8 cellular contexts compared by ENCODE assay signal in the genomic region with DNA sequence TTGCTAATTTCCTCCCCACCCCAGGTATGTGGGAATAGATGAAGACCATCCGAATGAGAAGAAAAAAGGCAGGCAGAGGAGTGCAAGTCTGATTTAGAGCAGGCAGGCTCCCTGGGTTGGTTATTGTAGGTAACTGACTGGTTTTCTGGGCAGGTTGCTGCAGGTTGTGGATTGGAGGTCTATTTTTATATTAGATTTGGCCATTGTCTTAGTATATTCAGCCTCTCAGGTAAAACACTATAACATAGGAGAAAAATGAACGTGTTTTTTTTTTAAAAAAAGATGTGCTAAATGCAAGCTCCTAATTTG. TPM values are rescaled to one million over a fixed set of nuclear protein-coding genes. Genes with fewer than 3 reads are reported as not detected.
DNase-seq lines count a peak whose midpoint lies in the region; TF ChIP-seq lines count a peak whose summit lies in the region.

No MANE protein-coding gene starts in this region.

- POLR2A ChIA-PET in HEK293T (lab: Yijun Ruan, JAX): interaction anchor here (0.7 to 2.6 kb wide), 39 partner anchors 9 to 760 kb away, joined by 3 to 17 read pairs (median 4); partner anchors contain the start of genes NOL7 and SIRT5

- H3K27me3 ChIP-seq in brain microvascular endothelial cell (replicated peaks) (no peaks in the 10 kb centered on the region), mononuclear cell (ENCODE audit: insufficient read depth, low read length) (no peaks in the 10 kb centered on the region)

- no peaks in the 10 kb centered on the region for H3K36me3 ChIP-seq in brain microvascular endothelial cell (replicated peaks)

- peak overlapping the region; percentile 83 for H3K27ac ChIP-seq in 22Rv1
- peak overlapping the region; percentile 89 for H3K27ac ChIP-seq in brain microvascular endothelial cell

- in situ Hi-C loops in brain microvascular endothelial cell (cut with HindIII; ENCODE audit: low pct_ligation_motif_present, low sequenced_read_pairs): no loop called here
- in situ Hi-C loops in KBM-7 (cut with MboI; ENCODE audit: low pct_unique_long_range_greater_than_20kb, low sequenced_read_pairs): no loop called here

- H3K4me3 ChIP-seq in brain microvascular endothelial cell (ENCODE audit: low read depth, low read length) (peak overlapping the region; percentile 91), mononuclear cell (ENCODE audit: low read length) (peak overlapping the region; percentile 92)

- CTCF ChIA-PET in HEK293T (lab: Yijun Ruan, JAX): interaction anchor here (1.0 to 1.1 kb wide), 2 partner anchors 16 to 418 kb away, joined by 3 read pairs; no protein-coding TSS in a partner anchor

- DNase-seq in HEK293T (ENCODE audit: extremely low spot score) (no peak), brain microvascular endothelial cell (no peak), NCI-H82 treated with DMSO at 0.1 percent for 48 hours (lab: John Stamatoyannopoulos, UW; ENCODE audit: unreplicated experiment) (no peak), AML-193 (lab: John Stamatoyannopoulos, UW) (no peak), NOMO-1 treated with DMSO at 0.1 percent for 48 hours (lab: John Stamatoyannopoulos, UW; ENCODE audit: unreplicated experiment) (no peak), KBM-7 (no peak)

- no peak for TF ChIP-seq CTCF in 22Rv1 (IDR thresholded peaks at IDR 0.05)
- no peak for TF ChIP-seq CTCF in brain microvascular endothelial cell (IDR thresholded peaks at IDR 0.05; ENCODE audit: low read depth, low read length, missing control alignments)

- peaks cover 14% of the 10 kb centered on the region for H3K4me1 ChIP-seq in mononuclear cell (ENCODE audit: insufficient read depth, low read length)

- H3K9me3 ChIP-seq in mononuclear cell (ENCODE audit: low read depth, low read length): no peaks in the 10 kb centered on the region

TF ChIP-seq in HEK293T, 16 proteins besides CTCF, POLR2A, EP300 and RAD21:
- peak; percentile 38 for TF ChIP-seq L3MBTL2 (conservative IDR thresholded peaks at IDR 0.05)
- no peak for TF ChIP-seq HDGF (IDR thresholded peaks at IDR 0.05; ENCODE audit: borderline replicate concordance)

RNA-seq across cellular contexts. Expression of gene TBC1D7, which starts 0.5 kb away (rescaled TPM):
- total RNA-seq in mononuclear cell: 57.7 TPM
